Comparison of ENCODE assay signal across 17 cellular contexts in genomic region chr11:66247801-66248200, GRCh38. TPM values are rescaled to one million over a fixed set of nuclear protein-coding genes. Genes with fewer than 3 reads are reported as not detected.
"Had no signal": no experiment of that assay in that cellular context is flagged by ENCODE, and none has a peak within 500 bp of the region (broad histone marks: within the 10 kb centered on the region; RNA-seq: fewer than 3 reads in every experiment).

No MANE protein-coding gene starts in this region.

- H3K36me3 Mint-ChIP-seq: natural killer cell had no signal

- H3K27me3 Mint-ChIP-seq: effector memory CD8-positive, alpha-beta T cell; memory B cell had no signal

- ATAC-seq: effector memory CD8-positive, alpha-beta T cell; natural killer cell; right lobe of liver had no signal

- H3K27ac Mint-ChIP-seq: memory B cell had no signal

- H3K27me3 ChIP-seq: cardiac muscle cell, right lobe of liver had no signal

- DNase-seq: activated CD4-positive, alpha-beta T cell treated with anti-CD3 and anti-CD28 coated beads, Interleukin-2, amount 50 U/mL, for 1 hour; activated naive CD4-positive, alpha-beta T cell treated with anti-CD3 and anti-CD28 coated beads, Interleukin-2, amount 50 U/mL, for 16 hours; amygdala; effector memory CD8-positive, alpha-beta T cell; natural killer cell; right lobe of liver; SK-N-SH; small intestine; stimulated activated CD4-positive, alpha-beta T cell treated with anti-CD3 and anti-CD28 coated beads, Interleukin-4, amount 100 ng/mL, for 24 hours; stimulated activated naive CD4-positive, alpha-beta T cell; T-helper 1 cell; T1000 had no signal

- H3K27ac ChIP-seq: cardiac muscle cell, parathyroid adenoma, right lobe of liver had no signal

- H3K4me3 ChIP-seq: cardiac muscle cell, right lobe of liver had no signal

- H3K9me3 ChIP-seq: right lobe of liver, SK-N-SH had no signal

- H3K4me3 Mint-ChIP-seq: effector memory CD8-positive, alpha-beta T cell; memory B cell; natural killer cell had no signal

- H3K9me3 Mint-ChIP-seq: effector memory CD8-positive, alpha-beta T cell; memory B cell; natural killer cell had no signal

- H3K4me1 ChIP-seq: parathyroid adenoma, right lobe of liver had no signal

- H3K36me3 ChIP-seq: right lobe of liver had no signal

RNA-seq across cellular contexts. Expression of gene CNIH2, which starts 30.2 kb away (rescaled TPM):
- total RNA-seq: dermis microvascular lymphatic vessel endothelial cell, liver had no signal

RNA-seq across cellular contexts. Expression of gene TMEM151A, which starts 43.9 kb away (rescaled TPM):
- total RNA-seq: dermis microvascular lymphatic vessel endothelial cell, natural killer cell had no signal
